Comparison of ENCODE assay signal across 16 cellular contexts in the genomic region with DNA sequence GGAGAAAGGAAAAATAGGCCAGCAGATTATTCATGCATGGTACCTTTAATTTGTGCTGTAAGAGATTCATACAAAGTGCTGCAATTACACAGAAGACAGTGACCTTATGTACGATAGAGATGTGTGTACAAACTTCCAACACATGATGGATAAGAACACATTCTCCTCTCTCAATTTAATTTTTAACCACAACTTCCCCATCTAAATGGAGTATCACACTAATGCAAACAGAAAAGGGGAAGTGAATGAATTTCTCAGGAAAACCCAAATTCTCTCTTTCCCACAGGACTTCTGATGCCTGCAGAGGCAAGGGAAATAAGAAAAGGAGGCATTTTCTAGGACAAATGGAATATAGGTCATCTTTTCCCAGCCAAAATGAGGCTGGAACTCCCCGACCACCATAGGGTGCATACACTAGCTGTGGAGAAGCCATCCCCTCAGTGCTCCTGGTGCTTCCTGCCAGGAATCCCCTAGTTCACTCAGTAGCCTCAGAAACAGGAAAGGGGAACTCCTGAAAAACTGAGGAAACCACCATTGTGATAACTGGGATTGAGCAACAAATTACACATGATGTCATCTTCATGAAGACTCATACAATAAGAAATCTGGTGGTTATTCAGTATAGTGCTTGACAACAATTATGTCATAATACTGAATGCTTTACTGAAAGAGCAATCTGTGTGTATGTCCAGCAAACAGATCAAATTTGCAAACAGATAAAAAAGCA. TPM values are rescaled to one million over a fixed set of nuclear protein-coding genes. Genes with fewer than 3 reads are reported as not detected.
DNase-seq lines count a peak whose midpoint lies in the region; ATAC-seq and TF ChIP-seq lines count a peak whose summit lies in the region.
"Had no signal": no experiment of that assay in that cellular context is flagged by ENCODE, and none has a peak within 500 bp of the region (broad histone marks: within the 10 kb centered on the region; RNA-seq: fewer than 3 reads in every experiment).

No MANE protein-coding gene starts in this region.

- no peak for TF ChIP-seq CTCF in Peyer's patch (IDR thresholded peaks at IDR 0.05)

- intact Hi-C loops in dendritic cell treated with granulocyte-macrophage colony-stimulating factor and Interleukin-4, amounts not matched to agents 40 ng/mL and 50 ng/mL, for 4 days (cut with micrococcal nuclease), result loop anchor here (1.0 kb wide), 2 partner anchors 124 to 162 kb away; no protein-coding TSS in a partner anchor

- H3K14ac ChIP-seq in neuronal stem cell (ENCODE audit: low read length), result no peak overlapping the region

- ATAC-seq in GM21423 (IDR thresholded peaks at IDR 0.05; ENCODE audit: unreplicated experiment), result no peak

- no peaks in the 10 kb centered on the region for H3K9me3 ChIP-seq in Peyer's patch
- H3K9me3 ChIP-seq in neuronal stem cell (replicated peaks in 1 of 2; ENCODE audit: control insufficient read depth in 2 of 2, insufficient read depth in 1 of 2, low read depth in 1 of 2, low read length in 2 of 2), result no peaks in the 10 kb centered on the region
- H3K9me3 ChIP-seq: adrenal gland, esophagus muscularis mucosa, prostate gland had no signal

- no peak overlapping the region for H4K91ac ChIP-seq in neuronal stem cell (ENCODE audit: low read depth, low read length, poor library complexity)

- no peak overlapping the region for H3K27ac ChIP-seq in Peyer's patch
- H3K27ac ChIP-seq in neuronal stem cell (replicated peaks; ENCODE audit: low read length), result no peak overlapping the region
- H3K27ac ChIP-seq: adrenal gland, esophagus muscularis mucosa, prostate gland, SK-N-MC had no signal

- H3K4me1 ChIP-seq in Peyer's patch (no peaks in the 10 kb centered on the region), neuronal stem cell (ENCODE audit: control insufficient read depth in 2 of 2, insufficient read depth in 1 of 2, low read depth in 1 of 2, low read length in 2 of 2) (peaks cover 0 to 6% of the 10 kb centered on the region in 2 donors)
- H3K4me1 ChIP-seq: adrenal gland, esophagus muscularis mucosa, prostate gland had no signal

- H3K36me3 ChIP-seq in Peyer's patch (no peaks in the 10 kb centered on the region), neuronal stem cell (replicated peaks in 1 of 2; ENCODE audit: control insufficient read depth in 2 of 2, insufficient read depth in 2 of 2, low read length in 2 of 2) (no peaks in the 10 kb centered on the region)
- H3K36me3 ChIP-seq: adrenal gland, esophagus muscularis mucosa, prostate gland had no signal

- DNase-seq in ELR (ENCODE audit: low read depth) (peak; percentile 79), NOMO-1 treated with DMSO at 0.1 percent for 48 hours (lab: John Stamatoyannopoulos, UW; ENCODE audit: unreplicated experiment) (peak; percentile 84), medulla oblongata (ENCODE audit: extremely low spot score) (peak; percentile 8), Peyer's patch (no peak), mucosa of gallbladder (ENCODE audit: low spot score) (no peak), neuronal stem cell (ENCODE audit: low spot score) (no peak)
- DNase-seq: activated CD4-positive, alpha-beta memory T cell treated with anti-CD3 and anti-CD28 coated beads for 36 hours; adrenal gland; NCI-H2171 treated with DMSO at 0.1 percent for 48 hours had no signal

- no peak for TF ChIP-seq POLR2A in Peyer's patch (IDR thresholded peaks at IDR 0.05)

- H2BK5ac ChIP-seq in neuronal stem cell (ENCODE audit: low read length), result no peak overlapping the region

- no peak overlapping the region for H2BK12ac ChIP-seq in neuronal stem cell (ENCODE audit: low read length)

- H3K4me3 Mint-ChIP-seq in dendritic cell treated with granulocyte-macrophage colony-stimulating factor and Interleukin-4, amounts not matched to agents 40 ng/mL and 50 ng/mL, for 4 days, result no peak overlapping the region
- H3K4me3 Mint-ChIP-seq: activated CD4-positive, alpha-beta memory T cell treated with anti-CD3 and anti-CD28 coated beads for 36 hours; IgD-negative memory B cell had no signal

- H4K8ac ChIP-seq in neuronal stem cell (ENCODE audit: low read depth, low read length), result no peak overlapping the region

- H3K4me2 ChIP-seq in neuronal stem cell (ENCODE audit: insufficient read depth, low read length, poor library complexity, severe bottlenecking), result no peak overlapping the region

- H3K4me3 ChIP-seq in Peyer's patch (no peak overlapping the region), neuronal stem cell (ENCODE audit: low read length in 2 of 2) (no peak overlapping the region)
- H3K4me3 ChIP-seq: adrenal gland, esophagus muscularis mucosa, prostate gland, SK-N-MC had no signal

- H2AFZ ChIP-seq in neuronal stem cell (ENCODE audit: low read length), result no peak overlapping the region

- H2AK5ac ChIP-seq in neuronal stem cell (ENCODE audit: low read depth, low read length), result no peak overlapping the region

- H3K27ac Mint-ChIP-seq in dendritic cell treated with granulocyte-macrophage colony-stimulating factor and Interleukin-4, amounts not matched to agents 40 ng/mL and 50 ng/mL, for 4 days, result peak overlapping the region; percentile 79
- H3K27ac Mint-ChIP-seq: activated CD4-positive, alpha-beta memory T cell treated with anti-CD3 and anti-CD28 coated beads for 36 hours; IgD-negative memory B cell had no signal

- no peak overlapping the region for H3K23ac ChIP-seq in neuronal stem cell (ENCODE audit: low read depth, low read length, poor library complexity)

- no peaks in the 10 kb centered on the region for H3K9me3 Mint-ChIP-seq in dendritic cell treated with granulocyte-macrophage colony-stimulating factor and Interleukin-4, amounts not matched to agents 40 ng/mL and 50 ng/mL, for 4 days
- H3K9me3 Mint-ChIP-seq: activated CD4-positive, alpha-beta memory T cell treated with anti-CD3 and anti-CD28 coated beads for 36 hours had no signal

- H3K9ac ChIP-seq in neuronal stem cell (ENCODE audit: low read depth, low read length, poor library complexity), result no peak overlapping the region

- no peak overlapping the region for H3K4ac ChIP-seq in neuronal stem cell (ENCODE audit: low read length)

- peaks cover 43% of the 10 kb centered on the region for H3K4me1 Mint-ChIP-seq in dendritic cell treated with granulocyte-macrophage colony-stimulating factor and Interleukin-4, amounts not matched to agents 40 ng/mL and 50 ng/mL, for 4 days (ENCODE audit: low read depth)
- H3K4me1 Mint-ChIP-seq: IgD-negative memory B cell had no signal

- H2BK120ac ChIP-seq in neuronal stem cell (ENCODE audit: low read depth, low read length), result no peak overlapping the region

- H3K27me3 ChIP-seq in Peyer's patch, result no peaks in the 10 kb centered on the region
- no peaks in the 10 kb centered on the region for H3K27me3 ChIP-seq in neuronal stem cell (ENCODE audit: control insufficient read depth in 3 of 3, insufficient read depth in 3 of 3, low read depth in 1 of 3, low read length in 3 of 3)

- peaks cover 56% of the 10 kb centered on the region for H3K27me3 Mint-ChIP-seq in dendritic cell treated with granulocyte-macrophage colony-stimulating factor and Interleukin-4, amounts not matched to agents 40 ng/mL and 50 ng/mL, for 4 days

- H3K18ac ChIP-seq in neuronal stem cell (ENCODE audit: low read length), result no peak overlapping the region

- no peak overlapping the region for H2BK15ac ChIP-seq in neuronal stem cell (ENCODE audit: low read length)

- no peaks in the 10 kb centered on the region for H3K79me1 ChIP-seq in neuronal stem cell (ENCODE audit: low read depth, low read length)

- H3K36me3 Mint-ChIP-seq in dendritic cell treated with granulocyte-macrophage colony-stimulating factor and Interleukin-4, amounts not matched to agents 40 ng/mL and 50 ng/mL, for 4 days (ENCODE audit: low read depth), result no peaks in the 10 kb centered on the region
- H3K36me3 Mint-ChIP-seq: activated CD4-positive, alpha-beta memory T cell treated with anti-CD3 and anti-CD28 coated beads for 36 hours; IgD-negative memory B cell had no signal

- WGBS in neuronal stem cell (ENCODE audit: extremely low coverage in 2 of 2, insufficient read length in 2 of 2, insufficient replicate concordance in 1 of 2), 2 donors, result no CpG with 5 or more reads among the region's 2 CpGs

RNA-seq across cellular contexts. Expression of gene MMP10, which starts 22.4 kb away (rescaled TPM):
- total RNA-seq in Peyer's patch (under 1 TPM in 1 of 4 donors, not detected in 3; 0.54 TPM), mucosa of gallbladder (not detected)
- not detected for polyA plus RNA-seq in neuronal stem cell (2013, experiment 1 of 2)
- polyA plus RNA-seq in neuronal stem cell (2013, experiment 2 of 2), result not detected
- total RNA-seq: activated CD4-positive, alpha-beta memory T cell treated with anti-CD3 and anti-CD28 coated beads for 36 hours; adrenal gland; esophagus muscularis mucosa; lower leg skin had no signal
- polyA plus RNA-seq: adrenal gland, IgD-negative memory B cell had no signal

RNA-seq across cellular contexts. Expression of gene MMP8, which starts 33.2 kb away (rescaled TPM):
- total RNA-seq in Peyer's patch (not detected), mucosa of gallbladder (not detected)
- not detected for polyA plus RNA-seq in neuronal stem cell (2013, experiment 1 of 2)
- polyA plus RNA-seq in neuronal stem cell (2013, experiment 2 of 2), result not detected
- total RNA-seq: activated CD4-positive, alpha-beta memory T cell treated with anti-CD3 and anti-CD28 coated beads for 36 hours; prostate gland had no signal
- polyA plus RNA-seq: IgD-negative memory B cell had no signal

RNA-seq across cellular contexts. Expression of gene MMP1, which starts 40.0 kb away (rescaled TPM):
- 1 to 10 TPM in 2 of 4 donors, under 1 TPM in 2; 0.35 to 1.7 (median 1.0) TPM for total RNA-seq in Peyer's patch
- 99.4 TPM for total RNA-seq in mucosa of gallbladder
- not detected for polyA plus RNA-seq in neuronal stem cell (2013, experiment 1 of 2)
- not detected for polyA plus RNA-seq in neuronal stem cell (2013, experiment 2 of 2)
- total RNA-seq: activated CD4-positive, alpha-beta memory T cell treated with anti-CD3 and anti-CD28 coated beads for 36 hours; adrenal gland; lower leg skin had no signal
- polyA plus RNA-seq: IgD-negative memory B cell had no signal

RNA-seq across cellular contexts. Expression of gene MMP27, which starts 52.4 kb away (rescaled TPM):
- under 1 TPM in 1 of 4 donors, not detected in 3; 0.40 TPM for total RNA-seq in Peyer's patch
- not detected for total RNA-seq in mucosa of gallbladder
- polyA plus RNA-seq in neuronal stem cell (2013, experiment 1 of 2), result not detected
- not detected for polyA plus RNA-seq in neuronal stem cell (2013, experiment 2 of 2)
- total RNA-seq: activated CD4-positive, alpha-beta memory T cell treated with anti-CD3 and anti-CD28 coated beads for 36 hours; adrenal gland; prostate gland had no signal
- polyA plus RNA-seq: adrenal gland, IgD-negative memory B cell had no signal

Comparison
In these comparisons a context has a peak if more than half of its experiments do, and no peak if none do; other contexts are left out.
1. DNase-seq: peak in ELR (single experiment), NOMO-1 treated with DMSO at 0.1 percent for 48 hours (single experiment) and medulla oblongata (single experiment); none in Peyer's patch (0 of 3), mucosa of gallbladder (single experiment) and neuronal stem cell (single experiment).
2. RNA of gene MMP1, which starts 40.0 kb away (total RNA-seq): 99.4 TPM in mucosa of gallbladder (single experiment); 0.35 to 1.7 TPM in Peyer's patch; every median in the first group is over 10 times any median in the second.